8 cellular contexts compared by ENCODE assay signal in the genomic region with DNA sequence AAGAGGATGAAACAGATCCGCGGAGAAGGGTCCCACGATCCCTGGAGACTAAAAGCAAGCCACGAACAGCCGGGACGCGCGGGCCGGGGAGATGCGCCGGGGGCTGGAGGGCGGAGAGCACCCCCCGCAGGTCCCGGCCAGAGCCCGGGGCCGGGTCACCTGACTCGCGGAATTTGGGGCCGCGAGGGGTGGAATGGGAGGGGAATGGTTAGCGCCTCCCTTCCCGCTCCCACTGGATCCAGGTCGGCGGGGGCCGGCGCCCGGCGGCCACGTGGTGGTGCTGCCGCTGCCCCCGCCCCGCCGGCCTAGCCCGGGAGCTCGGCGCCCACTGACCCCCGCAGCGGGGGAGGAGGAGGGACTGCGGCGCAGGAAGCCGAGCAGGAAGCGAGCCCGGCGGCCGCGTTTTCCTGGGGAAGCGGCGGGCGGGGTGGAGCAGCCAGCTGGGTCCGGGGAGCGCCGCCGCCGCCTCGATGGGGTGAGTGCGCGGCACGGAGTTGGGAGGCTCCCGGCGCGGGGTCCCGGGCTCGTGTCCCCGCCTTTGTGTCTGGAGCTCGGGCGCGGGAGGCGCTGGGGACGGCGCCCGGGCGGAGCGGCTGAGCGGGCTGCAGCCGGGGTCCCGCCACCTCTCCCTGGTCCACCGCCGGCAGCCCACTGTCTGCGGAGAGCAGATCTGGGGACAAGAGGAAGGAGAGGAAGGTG. TPM values are rescaled to one million over a fixed set of nuclear protein-coding genes. Genes with fewer than 3 reads are reported as not detected.
DNase-seq lines count a peak whose midpoint lies in the region; ATAC-seq, FAIRE-seq and TF ChIP-seq lines count a peak whose summit lies in the region.

Gene RAI14 (plus strand): TSS at position 328 of the 699 bp plus-strand sequence. CDS start 30,592 bp downstream, outside the sequence.

- H3K27ac ChIP-seq in A673 (ENCODE audit: low read depth, low read length, poor library complexity, severe bottlenecking) (peak within 1 kb of the TSS; percentile 55), upper lobe of left lung (peak within 1 kb of the TSS; percentile 92 to 94 (median 94))

- ATAC-seq in GM18868 (IDR thresholded peaks at IDR 0.05; ENCODE audit: unreplicated experiment) (peak; percentile 35), upper lobe of left lung (ENCODE audit: low FRiP score in 2 of 2) (peak; percentile 89 to 95)
- peak in 1 of 2 donors; percentile 50 for ATAC-seq in naive thymus-derived CD8-positive, alpha-beta T cell

- H3K4me1 ChIP-seq in A673 (ENCODE audit: insufficient read depth, low read length, poor library complexity, severe bottlenecking) (peaks cover 7% of the 10 kb centered on the region), upper lobe of left lung (peaks cover 11 to 37% (median 21%) of the 10 kb centered on the region in 4 donors)

- no peaks in the 10 kb centered on the region for H3K36me3 Mint-ChIP-seq in activated naive CD8-positive, alpha-beta T cell
- H3K36me3 Mint-ChIP-seq in naive thymus-derived CD8-positive, alpha-beta T cell, result peaks cover 2 to 8% (median 3%) of the 10 kb centered on the region in 3 donors

- TF ChIP-seq EP300 in upper lobe of left lung (IDR thresholded peaks at IDR 0.05), result peak in 1 of 4 donors; percentile 50

- CTCF ChIA-PET in A673 (lab: Charles Lee), result no interaction called here

- 1 to 2% methylated on average over 24 to 29 of the region's 79 CpGs for WGBS in upper lobe of left lung, 2 donors

- BruUV-seq in A673 (replicated peaks; lab: Mats Ljungman, UMichigan), result no TSS peak

- no peak for TF ChIP-seq CTCF in A673 (conservative IDR thresholded peaks at IDR 0.05; ENCODE audit: low read depth, low read length)
- peak in 4 of 6 experiments; percentile 4 to 17 (median 14) for TF ChIP-seq CTCF in upper lobe of left lung (IDR thresholded peaks at IDR 0.05)

- peaks cover 26% of the 10 kb centered on the region for H3K27me3 Mint-ChIP-seq in activated naive CD8-positive, alpha-beta T cell
- H3K27me3 Mint-ChIP-seq in naive thymus-derived CD8-positive, alpha-beta T cell, result peaks cover 14 to 55% (median 32%) of the 10 kb centered on the region in 5 donors

- H3K4me3 ChIP-seq in A673 (ENCODE audit: low read depth, low read length, poor library complexity, severe bottlenecking) (peak within 1 kb of the TSS; percentile 77), upper lobe of left lung (peak within 1 kb of the TSS; percentile 69 to 91 (median 80))

- POLR2A ChIA-PET in A673 (lab: Charles Lee; ENCODE audit: low non-redundant PET), result no interaction called here
- POLR2A ChIA-PET in naive thymus-derived CD8-positive, alpha-beta T cell (lab: Charles Lee), result no interaction called here

- H3K4me3 Mint-ChIP-seq in activated naive CD8-positive, alpha-beta T cell, result peak within 1 kb of the TSS; percentile 88
- peak within 1 kb of the TSS; percentile 84 to 97 (median 91) for H3K4me3 Mint-ChIP-seq in naive thymus-derived CD8-positive, alpha-beta T cell

- intact Hi-C loops in A673 (cut with micrococcal nuclease; ENCODE audit: unreplicated experiment), result loop anchor here (5.0 kb wide), 2 partner anchors 134 to 241 kb away; no protein-coding TSS in a partner anchor

- H3K9me3 Mint-ChIP-seq in activated naive CD8-positive, alpha-beta T cell (ENCODE audit: low read depth), result no peaks in the 10 kb centered on the region
- H3K9me3 Mint-ChIP-seq in naive thymus-derived CD8-positive, alpha-beta T cell, result peaks cover 0 to 6% (median 0%) of the 10 kb centered on the region in 9 donors

- H3K36me3 ChIP-seq in A673 (ENCODE audit: insufficient read depth, low read length, poor library complexity, severe bottlenecking) (no peaks in the 10 kb centered on the region), upper lobe of left lung (no peaks in the 10 kb centered on the region)

- H3K4me1 Mint-ChIP-seq in activated naive CD8-positive, alpha-beta T cell (ENCODE audit: low read depth), result peaks cover 19% of the 10 kb centered on the region
- H3K4me1 Mint-ChIP-seq in naive thymus-derived CD8-positive, alpha-beta T cell, result peaks cover 18 to 28% (median 22%) of the 10 kb centered on the region in 4 donors

- no peaks in the 10 kb centered on the region for H3K27me3 ChIP-seq in A673 (replicated peaks; ENCODE audit: insufficient read depth, low read depth, low read length, poor library complexity)
- H3K27me3 ChIP-seq in upper lobe of left lung, result peaks cover 0 to 7% (median 0%) of the 10 kb centered on the region in 4 donors

- no peak for FAIRE-seq in frontal cortex (lab: Jason Lieb, UNC)

- H3K9me3 ChIP-seq in A673 (ENCODE audit: low read depth, low read length, poor library complexity, severe bottlenecking) (no peaks in the 10 kb centered on the region), upper lobe of left lung (no peaks in the 10 kb centered on the region)

- peak in 3 of 4 donors; percentile 43 to 86 (median 65) for TF ChIP-seq POLR2A in upper lobe of left lung (IDR thresholded peaks at IDR 0.05)

- peak; percentile 62 for DNase-seq in A673 (ENCODE audit: low spot score)
- peak; percentile 55 for DNase-seq in NCI-H748 treated with DMSO at 0.1 percent for 48 hours (lab: John Stamatoyannopoulos, UW)
- peak; percentile 89 to 90 for DNase-seq in frontal cortex (ENCODE audit: low spot score in 2 of 2)
- peak in 4 of 10 donors; percentile 7 to 16 (median 12) for DNase-seq in naive thymus-derived CD8-positive, alpha-beta T cell
- DNase-seq in upper lobe of left lung, result peak; percentile 91 to 95
- no peak for DNase-seq in NCI-H128 (lab: John Stamatoyannopoulos, UW; ENCODE audit: unreplicated experiment)

- H3K27ac Mint-ChIP-seq in activated naive CD8-positive, alpha-beta T cell, result peak within 1 kb of the TSS; percentile 9
- H3K27ac Mint-ChIP-seq in naive thymus-derived CD8-positive, alpha-beta T cell, result peak within 1 kb of the TSS in 9 of 10 donors; percentile 4 to 90 (median 78)

RNA-seq across cellular contexts. Expression of gene RAI14, which starts in this region (rescaled TPM):
- total RNA-seq in A673 (2021) (23.6 and 40.0 TPM in 2 replicates), frontal cortex (29.3 TPM), upper lobe of left lung (10 to 100 TPM; 34.0 to 88.6 (median 67.9) TPM)
- total RNA-seq in naive thymus-derived CD8-positive, alpha-beta T cell, result not detected
- polyA plus RNA-seq in naive thymus-derived CD8-positive, alpha-beta T cell, result not detected

Comparison
In these comparisons a context has a peak if more than half of its experiments do, and no peak if none do; other contexts are left out.
1. RNA of gene RAI14 (total RNA-seq): 34.0 to 88.6 TPM in upper lobe of left lung, 29.3 TPM in frontal cortex (single experiment) and 23.6 to 40.0 TPM in A673; not detected in naive thymus-derived CD8-positive, alpha-beta T cell; every median in the first group is over 10 times any median in the second.